1 cellular context compared by ENCODE assay signal in the genomic region with DNA sequence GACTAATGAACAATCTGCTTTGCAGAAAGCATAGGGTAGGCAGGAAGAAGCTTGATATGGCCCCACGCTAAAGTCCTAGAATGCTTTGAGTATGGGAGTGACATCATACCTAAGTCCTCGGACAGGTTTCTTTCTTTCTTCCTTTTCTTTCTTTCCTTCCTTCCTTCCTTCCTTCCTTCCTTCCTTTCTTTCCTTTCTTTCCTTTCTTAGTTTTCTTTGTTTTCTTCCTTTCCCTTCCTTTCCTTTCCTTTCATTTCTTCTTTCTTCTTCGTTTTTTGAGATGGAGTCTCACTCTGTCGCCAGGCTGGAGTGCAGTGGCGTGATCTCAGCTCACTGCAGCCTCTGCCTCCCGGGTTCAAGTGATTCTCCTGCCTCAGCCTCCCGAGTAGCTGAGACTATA. TPM values are rescaled to one million over a fixed set of nuclear protein-coding genes. Genes with fewer than 3 reads are reported as not detected.
"Had no signal": no experiment of that assay in that cellular context is flagged by ENCODE, and none has a peak within 500 bp of the region (broad histone marks: within the 10 kb centered on the region; RNA-seq: fewer than 3 reads in every experiment).

No MANE protein-coding gene starts in this region.

RNA-seq across cellular contexts. Expression of a gene that starts 48.8 kb away (rescaled TPM):
- total RNA-seq: MCF 10A had no signal
